29 cellular contexts compared by ENCODE assay signal in genomic region chr3:186724911-186725310, GRCh38.
"Had no signal": no experiment of that assay in that cellular context is flagged by ENCODE, and none has a peak within 500 bp of the region (broad histone marks: within the 10 kb centered on the region; RNA-seq: fewer than 3 reads in every experiment).

No MANE protein-coding gene starts in this region.

- H3K36me3 Mint-ChIP-seq: activated naive CD8-positive, alpha-beta T cell had no signal

- H3K27me3 Mint-ChIP-seq: activated naive CD8-positive, alpha-beta T cell; central memory CD8-positive, alpha-beta T cell; effector memory CD8-positive, alpha-beta T cell; T-helper 17 cell had no signal

- H3K27me3 ChIP-seq: brain microvascular endothelial cell, dorsolateral prefrontal cortex, esophagus muscularis mucosa, foreskin keratinocyte had no signal

- H3K27ac ChIP-seq: brain microvascular endothelial cell, coronary artery, dorsolateral prefrontal cortex, esophagus muscularis mucosa, foreskin keratinocyte, gastrocnemius medialis, heart left ventricle had no signal

- H3K9me3 ChIP-seq: esophagus muscularis mucosa, gastrocnemius medialis, heart left ventricle had no signal

- H3K4me3 Mint-ChIP-seq: activated CD8-positive, alpha-beta T cell treated with anti-CD3 and anti-CD28 coated beads for 36 hours; activated naive CD8-positive, alpha-beta T cell; activated T-cell treated with anti-CD3 and anti-CD28 coated beads, Interleukin-2, amount 50 U/mL, for 4 hours; activated T-helper 17 cell treated with anti-CD3 and anti-CD28 coated beads, Interleukin-2, amount 50 U/mL, for 72 hours; central memory CD8-positive, alpha-beta T cell; dendritic cell treated with granulocyte-macrophage colony-stimulating factor and Interleukin-4, amounts not matched to agents 40 ng/mL and 50 ng/mL, for 4 days; effector memory CD8-positive, alpha-beta T cell; T-helper 17 cell had no signal

- H3K4me3 ChIP-seq: coronary artery, dorsolateral prefrontal cortex, esophagus muscularis mucosa, gastrocnemius medialis, heart left ventricle had no signal

- H3K27ac Mint-ChIP-seq: activated CD8-positive, alpha-beta T cell treated with anti-CD3 and anti-CD28 coated beads for 36 hours; activated naive CD8-positive, alpha-beta T cell; activated T-helper 17 cell treated with anti-CD3 and anti-CD28 coated beads, Interleukin-2, amount 50 U/mL, for 72 hours; dendritic cell treated with granulocyte-macrophage colony-stimulating factor and Interleukin-4, amounts not matched to agents 40 ng/mL and 50 ng/mL, for 4 days; effector memory CD8-positive, alpha-beta T cell; T-helper 17 cell had no signal

- H3K4me1 ChIP-seq: esophagus muscularis mucosa, foreskin keratinocyte, gastrocnemius medialis had no signal

- H3K4me1 Mint-ChIP-seq: central memory CD8-positive, alpha-beta T cell; T-helper 17 cell had no signal

- H3K36me3 ChIP-seq: brain microvascular endothelial cell, esophagus muscularis mucosa, gastrocnemius medialis, heart left ventricle had no signal

- H3K9me3 Mint-ChIP-seq: activated CD8-positive, alpha-beta T cell treated with anti-CD3 and anti-CD28 coated beads for 36 hours; activated T-cell treated with anti-CD3 and anti-CD28 coated beads, Interleukin-2, amount 50 U/mL, for 4 hours; activated T-helper 17 cell treated with anti-CD3 and anti-CD28 coated beads, Interleukin-2, amount 50 U/mL, for 72 hours; central memory CD8-positive, alpha-beta T cell; dendritic cell treated with granulocyte-macrophage colony-stimulating factor and Interleukin-4, amounts not matched to agents 40 ng/mL and 50 ng/mL, for 4 days; effector memory CD8-positive, alpha-beta T cell had no signal

- DNase-seq: activated CD4-positive, alpha-beta T cell treated with anti-CD3 and anti-CD28 coated beads for 1 hour; activated CD4-positive, alpha-beta T cell treated with anti-CD3 and anti-CD28 coated beads for 48 hours; activated CD4-positive, alpha-beta T cell treated with anti-CD3 and anti-CD28 coated beads, Interleukin-2, amount 50 U/mL, for 1 hour; activated CD4-positive, alpha-beta T cell treated with anti-CD3 and anti-CD28 coated beads, Interleukin-2, amount 50 U/mL, for 48 hours; activated CD8-positive, alpha-beta memory T cell treated with anti-CD3 and anti-CD28 coated beads for 24 hours; activated CD8-positive, alpha-beta T cell treated with anti-CD3 and anti-CD28 coated beads for 36 hours; activated effector memory CD4-positive, alpha-beta T cell treated with Interleukin-2 at 50 U/mL for 16 hours; activated gamma-delta T cell treated with Interleukin-2 at 50 U/mL for 16 hours; activated naive CD4-positive, alpha-beta T cell treated with anti-CD3 and anti-CD28 coated beads, Interleukin-2, amount 50 U/mL, for 16 hours; activated naive CD4-positive, alpha-beta T cell treated with Interleukin-2 at 50 U/mL for 16 hours; activated T-cell treated with anti-CD3 and anti-CD28 coated beads, Interleukin-2, amount 50 U/mL, for 4 hours; amniotic stem cell; anterior cingulate cortex; brain microvascular endothelial cell; dorsolateral prefrontal cortex; effector memory CD8-positive, alpha-beta T cell; erythroblast; foreskin keratinocyte; gastrocnemius medialis; glutamatergic neuron; heart left ventricle; T-helper 1 cell; T-helper 17 cell had no signal
